In the genomic region with DNA sequence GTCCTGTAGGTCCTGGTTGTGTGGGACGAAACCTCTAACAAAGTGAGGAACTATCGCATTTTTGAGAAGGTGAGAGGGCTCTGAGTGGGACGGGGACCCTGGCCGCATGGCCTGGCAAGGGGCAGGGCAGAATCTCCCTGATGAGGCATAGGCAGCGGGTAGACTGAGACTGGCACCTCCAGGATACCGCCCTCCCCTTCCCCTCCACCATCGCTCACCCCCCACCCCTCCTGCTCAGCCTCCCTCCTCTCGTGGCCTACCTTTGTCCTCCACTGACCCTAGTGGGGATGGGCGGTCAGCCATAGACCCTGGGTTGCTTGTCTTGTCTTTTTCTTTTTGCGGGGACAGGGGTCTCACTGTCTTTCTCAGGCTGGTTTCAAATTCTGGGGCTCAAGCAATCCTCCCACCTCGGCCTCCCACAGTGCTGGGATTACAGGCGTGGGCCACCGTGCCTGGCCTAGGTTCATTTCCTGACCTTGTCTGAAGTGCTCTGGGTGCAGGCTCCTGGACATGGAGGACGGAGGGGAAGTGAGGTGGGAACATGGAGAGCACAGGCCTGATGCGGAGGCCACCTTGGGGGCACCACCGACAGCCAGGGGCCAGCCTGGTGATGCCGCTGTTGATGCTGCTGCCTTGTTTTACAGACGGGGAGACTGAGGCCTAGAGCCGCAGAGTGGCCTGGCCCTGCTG, we compare ENCODE assay signal across 13 cellular contexts. TPM values are rescaled to one million over a fixed set of nuclear protein-coding genes. Genes with fewer than 3 reads are reported as not detected.
DNase-seq lines count a peak whose midpoint lies in the region; ATAC-seq and TF ChIP-seq lines count a peak whose summit lies in the region.
"Had no signal": no experiment of that assay in that cellular context is flagged by ENCODE, and none has a peak within 500 bp of the region (broad histone marks: within the 10 kb centered on the region; RNA-seq: fewer than 3 reads in every experiment).

No MANE protein-coding gene starts in this region.

- no peak overlapping the region for H3K27ac ChIP-seq in CD4-positive, alpha-beta memory T cell (ENCODE audit: low read depth, low read length)
- no peak overlapping the region for H3K27ac ChIP-seq in naive thymus-derived CD4-positive, alpha-beta T cell (ENCODE audit: low read depth, low read length)
- H3K27ac ChIP-seq: tibial nerve had no signal

- peaks cover 20% of the 10 kb centered on the region for H3K36me3 ChIP-seq in CD4-positive, alpha-beta memory T cell (ENCODE audit: insufficient read depth, low read length)
- H3K36me3 ChIP-seq in naive thymus-derived CD4-positive, alpha-beta T cell (ENCODE audit: control insufficient read depth in 2 of 3, insufficient read depth in 3 of 3, low read length in 3 of 3), result peaks cover 0 to 59% (median 0%) of the 10 kb centered on the region in 3 experiments

- TF ChIP-seq CTCF in MCF 10A (IDR thresholded peaks at IDR 0.05; ENCODE audit: unreplicated experiment), result no peak

- POLR2A ChIA-PET in CD4-positive, alpha-beta memory T cell (lab: Charles Lee; ENCODE audit: partially characterized antibody), result no interaction called here
- POLR2A ChIA-PET in activated CD4-positive, alpha-beta memory T cell treated with anti-CD3 and anti-CD28 coated beads for 36 hours (lab: Charles Lee), result no interaction called here
- POLR2A ChIA-PET in naive thymus-derived CD4-positive, alpha-beta T cell (lab: Charles Lee), result interaction anchor here (7.6 kb wide), 1 partner anchor 18 kb away, joined by 100 read pairs; no protein-coding TSS in a partner anchor
- POLR2A ChIA-PET in MCF 10A (lab: Yijun Ruan, JAX), result no interaction called here

- H3K4me1 ChIP-seq in CD4-positive, alpha-beta memory T cell (ENCODE audit: insufficient read depth, low read length), result peaks cover 42% of the 10 kb centered on the region
- peaks cover 38% of the 10 kb centered on the region in 2 donors for H3K4me1 ChIP-seq in naive thymus-derived CD4-positive, alpha-beta T cell (ENCODE audit: control insufficient read depth in 2 of 2, insufficient read depth in 2 of 2, low read length in 2 of 2)
- H3K4me1 ChIP-seq: Caco-2 had no signal

- H3K4me3 ChIP-seq in CD4-positive, alpha-beta memory T cell (ENCODE audit: low read length in 2 of 2), result no peak overlapping the region
- no peak overlapping the region for H3K4me3 ChIP-seq in naive thymus-derived CD4-positive, alpha-beta T cell (ENCODE audit: low read length)
- H3K4me3 ChIP-seq: tibial nerve had no signal

- BruUV-seq in MCF 10A (replicated peaks; lab: Mats Ljungman, UMichigan), result no TSS peak

- ATAC-seq in GM19395 (IDR thresholded peaks at IDR 0.05; ENCODE audit: unreplicated experiment) (peak; percentile 13), HG03521 (IDR thresholded peaks at IDR 0.05; ENCODE audit: unreplicated experiment) (no peak)
- ATAC-seq in naive thymus-derived CD4-positive, alpha-beta T cell, result no peak

- H3K4me1 Mint-ChIP-seq in CD4-positive, alpha-beta memory T cell, result peaks cover 17 to 38% (median 30%) of the 10 kb centered on the region in 4 donors
- H3K4me1 Mint-ChIP-seq in activated CD4-positive, alpha-beta memory T cell treated with anti-CD3 and anti-CD28 coated beads for 36 hours (ENCODE audit: low read depth), result peaks cover 29% of the 10 kb centered on the region
- peaks cover 17 to 43% (median 32%) of the 10 kb centered on the region in 7 donors for H3K4me1 Mint-ChIP-seq in naive thymus-derived CD4-positive, alpha-beta T cell
- no peaks in the 10 kb centered on the region for H3K4me1 Mint-ChIP-seq in MCF 10A (ENCODE audit: insufficient read depth, unreplicated experiment)

- H3K27me3 ChIP-seq in CD4-positive, alpha-beta memory T cell (ENCODE audit: insufficient read depth, low read length), result no peaks in the 10 kb centered on the region
- no peaks in the 10 kb centered on the region for H3K27me3 ChIP-seq in naive thymus-derived CD4-positive, alpha-beta T cell (ENCODE audit: control insufficient read depth in 2 of 2, insufficient read depth in 2 of 2, low read length in 2 of 2)
- H3K27me3 ChIP-seq: tibial nerve had no signal

- H3K27me3 Mint-ChIP-seq in CD4-positive, alpha-beta memory T cell, result no peaks in the 10 kb centered on the region
- H3K27me3 Mint-ChIP-seq in activated CD4-positive, alpha-beta memory T cell treated with anti-CD3 and anti-CD28 coated beads for 36 hours, result no peaks in the 10 kb centered on the region
- no peaks in the 10 kb centered on the region for H3K27me3 Mint-ChIP-seq in naive thymus-derived CD4-positive, alpha-beta T cell
- H3K27me3 Mint-ChIP-seq in MCF 10A (ENCODE audit: insufficient read depth, unreplicated experiment), result no peaks in the 10 kb centered on the region
- H3K27me3 Mint-ChIP-seq: brain had no signal

- no peaks in the 10 kb centered on the region for H3K9me3 ChIP-seq in CD4-positive, alpha-beta memory T cell (ENCODE audit: control insufficient read depth in 1 of 2, low read length in 2 of 2)
- no peaks in the 10 kb centered on the region for H3K9me3 ChIP-seq in naive thymus-derived CD4-positive, alpha-beta T cell (ENCODE audit: control insufficient read depth in 2 of 3, low read length in 3 of 3)
- H3K9me3 ChIP-seq: Caco-2, tibial nerve had no signal

- intact Hi-C loops in CD4-positive, alpha-beta memory T cell (cut with micrococcal nuclease), result no loop called here
- intact Hi-C loops in activated CD4-positive, alpha-beta memory T cell treated with anti-CD3 and anti-CD28 coated beads for 36 hours (cut with micrococcal nuclease), result no loop called here
- intact Hi-C loops in naive thymus-derived CD4-positive, alpha-beta T cell (cut with micrococcal nuclease), result no loop called here
- intact Hi-C loops in MCF 10A (cut with micrococcal nuclease), result no loop called here

- peak overlapping the region in 4 of 7 donors; percentile 8 to 83 (median 30) for H3K27ac Mint-ChIP-seq in CD4-positive, alpha-beta memory T cell
- H3K27ac Mint-ChIP-seq in activated CD4-positive, alpha-beta memory T cell treated with anti-CD3 and anti-CD28 coated beads for 36 hours, result peak overlapping the region; percentile 23
- H3K27ac Mint-ChIP-seq in naive thymus-derived CD4-positive, alpha-beta T cell, result peak overlapping the region in 6 of 9 donors; percentile 9 to 79 (median 28)
- H3K27ac Mint-ChIP-seq in MCF 10A (ENCODE audit: low read depth, unreplicated experiment), result no peak overlapping the region

- CTCF ChIA-PET in CD4-positive, alpha-beta memory T cell (lab: Charles Lee; ENCODE audit: partially characterized antibody), result no interaction called here
- CTCF ChIA-PET in activated CD4-positive, alpha-beta memory T cell treated with anti-CD3 and anti-CD28 coated beads for 36 hours (lab: Charles Lee), result no interaction called here
- CTCF ChIA-PET in naive thymus-derived CD4-positive, alpha-beta T cell (lab: Charles Lee), result no interaction called here
- CTCF ChIA-PET in MCF 10A (lab: Yijun Ruan, JAX), result no interaction called here

- no peak overlapping the region for H3K4me3 Mint-ChIP-seq in CD4-positive, alpha-beta memory T cell
- no peak overlapping the region for H3K4me3 Mint-ChIP-seq in activated CD4-positive, alpha-beta memory T cell treated with anti-CD3 and anti-CD28 coated beads for 36 hours
- no peak overlapping the region for H3K4me3 Mint-ChIP-seq in naive thymus-derived CD4-positive, alpha-beta T cell
- no peak overlapping the region for H3K4me3 Mint-ChIP-seq in MCF 10A (ENCODE audit: unreplicated experiment)
- H3K4me3 Mint-ChIP-seq: brain had no signal

- DNase-seq in CD4-positive, alpha-beta memory T cell, result no peak
- DNase-seq in activated CD4-positive, alpha-beta memory T cell treated with anti-CD3 and anti-CD28 coated beads for 36 hours, result no peak
- no peak for DNase-seq in naive thymus-derived CD4-positive, alpha-beta T cell
- no peak for DNase-seq in NCI-H446 treated with DMSO at 0.1 percent for 48 hours (lab: John Stamatoyannopoulos, UW)
- no peak for DNase-seq in SKM-1 (lab: John Stamatoyannopoulos, UW; ENCODE audit: unreplicated experiment)
- DNase-seq in MCF 10A (ENCODE audit: unreplicated experiment), result no peak
- DNase-seq: NCI-H1092, NCI-H510A treated with DMSO at 0.1 percent for 48 hours had no signal

- H3K9me3 Mint-ChIP-seq in CD4-positive, alpha-beta memory T cell, result no peaks in the 10 kb centered on the region
- no peaks in the 10 kb centered on the region for H3K9me3 Mint-ChIP-seq in activated CD4-positive, alpha-beta memory T cell treated with anti-CD3 and anti-CD28 coated beads for 36 hours
- H3K9me3 Mint-ChIP-seq in naive thymus-derived CD4-positive, alpha-beta T cell, result peaks cover 0 to 3% (median 0%) of the 10 kb centered on the region in 11 donors
- no peaks in the 10 kb centered on the region for H3K9me3 Mint-ChIP-seq in MCF 10A (ENCODE audit: unreplicated experiment)

- H3K36me3 Mint-ChIP-seq in CD4-positive, alpha-beta memory T cell, result peaks cover 0 to 41% of the 10 kb centered on the region in 2 donors
- peaks cover 17% of the 10 kb centered on the region for H3K36me3 Mint-ChIP-seq in activated CD4-positive, alpha-beta memory T cell treated with anti-CD3 and anti-CD28 coated beads for 36 hours
- peaks cover 0 to 17% (median 4%) of the 10 kb centered on the region in 5 donors for H3K36me3 Mint-ChIP-seq in naive thymus-derived CD4-positive, alpha-beta T cell
- H3K36me3 Mint-ChIP-seq in MCF 10A (ENCODE audit: insufficient read depth, unreplicated experiment), result peaks cover 41% of the 10 kb centered on the region

RNA-seq across cellular contexts. Expression of gene ADD1, which starts 10.5 kb away (rescaled TPM):
- 100 to 1,000 TPM; 289 to 293 TPM for total RNA-seq in CD4-positive, alpha-beta memory T cell
- 100 to 1,000 TPM; 159 to 171 TPM for polyA plus RNA-seq in CD4-positive, alpha-beta memory T cell
- total RNA-seq in activated CD4-positive, alpha-beta memory T cell treated with anti-CD3 and anti-CD28 coated beads for 36 hours, result 100 to 1,000 TPM; 212 TPM
- 100 to 1,000 TPM; 211 to 300 (median 282) TPM for total RNA-seq in naive thymus-derived CD4-positive, alpha-beta T cell
- 100 to 1,000 TPM; 152 to 164 TPM for polyA plus RNA-seq in naive thymus-derived CD4-positive, alpha-beta T cell
- total RNA-seq in MCF 10A (2022), result 131 and 161 TPM in 2 replicates

RNA-seq across cellular contexts. Expression of gene SH3BP2, which starts 40.2 kb away (rescaled TPM):
- 10 to 100 TPM; 37.9 to 44.3 TPM for total RNA-seq in CD4-positive, alpha-beta memory T cell
- 10 to 100 TPM in 1 of 2 donors, 1 to 10 TPM in 1; 3.8 to 16.3 TPM for polyA plus RNA-seq in CD4-positive, alpha-beta memory T cell
- total RNA-seq in activated CD4-positive, alpha-beta memory T cell treated with anti-CD3 and anti-CD28 coated beads for 36 hours, result 10 to 100 TPM; 55.9 to 62.8 TPM
- 100 to 1,000 TPM in 1 of 5 experiments, 10 to 100 TPM in 4; 22.7 to 269 (median 59.6) TPM for total RNA-seq in naive thymus-derived CD4-positive, alpha-beta T cell
- polyA plus RNA-seq in naive thymus-derived CD4-positive, alpha-beta T cell, result 10 to 100 TPM in 1 of 2 donors, 1 to 10 TPM in 1; 5.9 to 11.3 TPM
- 48.4 and 57.9 TPM in 2 replicates for total RNA-seq in MCF 10A (2022)
